9 cellular contexts compared by ENCODE assay signal in the genomic region with DNA sequence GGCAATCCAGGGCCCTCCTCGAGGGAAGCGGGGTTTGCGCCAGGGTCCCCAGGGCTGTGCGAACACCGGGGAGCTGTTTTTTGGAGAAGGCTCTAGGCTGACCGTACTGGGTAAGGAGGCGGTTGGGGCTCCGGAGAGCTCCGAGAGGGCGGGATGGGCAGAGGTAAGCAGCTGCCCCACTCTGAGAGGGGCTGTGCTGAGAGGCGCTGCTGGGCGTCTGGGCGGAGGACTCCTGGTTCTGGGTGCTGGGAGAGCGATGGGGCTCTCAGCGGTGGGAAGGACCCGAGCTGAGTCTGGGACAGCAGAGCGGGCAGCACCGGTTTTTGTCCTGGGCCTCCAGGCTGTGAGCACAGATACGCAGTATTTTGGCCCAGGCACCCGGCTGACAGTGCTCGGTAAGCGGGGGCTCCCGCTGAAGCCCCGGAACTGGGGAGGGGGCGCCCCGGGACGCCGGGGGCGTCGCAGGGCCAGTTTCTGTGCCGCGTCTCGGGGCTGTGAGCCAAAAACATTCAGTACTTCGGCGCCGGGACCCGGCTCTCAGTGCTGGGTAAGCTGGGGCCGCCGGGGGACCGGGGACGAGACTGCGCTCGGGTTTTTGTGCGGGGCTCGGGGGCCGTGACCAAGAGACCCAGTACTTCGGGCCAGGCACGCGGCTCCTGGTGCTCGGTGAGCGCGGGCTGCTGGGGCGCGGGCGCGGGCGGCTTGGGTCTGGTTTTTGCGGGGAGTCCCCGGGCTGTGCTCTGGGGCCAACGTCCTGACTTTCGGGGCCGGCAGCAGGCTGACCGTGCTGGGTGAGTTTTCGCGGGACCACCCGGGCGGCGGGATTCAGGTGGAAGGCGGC. TPM values are rescaled to one million over a fixed set of nuclear protein-coding genes. Genes with fewer than 3 reads are reported as not detected.
A peak's percentile ranks its signal among the peaks of the same experiment; 100 is the strongest.
DNase-seq lines count a peak whose midpoint lies in the region; ATAC-seq and TF ChIP-seq lines count a peak whose summit lies in the region.
"Had no signal": no experiment of that assay in that cellular context is flagged by ENCODE, and none has a peak within 500 bp of the region (broad histone marks: within the 10 kb centered on the region; RNA-seq: fewer than 3 reads in every experiment).

No MANE protein-coding gene starts in this region.

- TF ChIP-seq POLR2A in Peyer's patch (IDR thresholded peaks at IDR 0.05): no peak

- TF ChIP-seq CTCF in Peyer's patch (IDR thresholded peaks at IDR 0.05) (no peak), fibroblast of pulmonary artery (IDR thresholded peaks at IDR 0.05; ENCODE audit: low read length, missing control alignments) (no peak)

- in situ Hi-C loops in G401 (cut with HindIII; ENCODE audit: low sequenced_read_pairs): no loop called here

- H3K36me3 ChIP-seq in Peyer's patch: no peaks in the 10 kb centered on the region

- peak; percentile 43 for ATAC-seq in GM21576 (IDR thresholded peaks at IDR 0.05; ENCODE audit: unreplicated experiment)

- peak overlapping the region; percentile 48 to 74 (median 56) for H3K4me3 ChIP-seq in Peyer's patch
- H3K4me3 ChIP-seq in fibroblast of pulmonary artery (replicated peaks; ENCODE audit: low read depth, low read length): peak overlapping the region; percentile 26

- peak; percentile 15 for DNase-seq in G401 (ENCODE audit: low spot score)
- peak in 1 of 3 donors; percentile 45 for DNase-seq in Peyer's patch
- DNase-seq in fibroblast of pulmonary artery (ENCODE audit: low read depth): no peak
- DNase-seq in retina: peak; percentile 63
- no peak for DNase-seq in stimulated activated CD4-positive, alpha-beta T cell treated with anti-CD3 and anti-CD28 coated beads, Interleukin-4, amount 100 ng/mL, for 4 hours
- DNase-seq in DMS53 treated with DMSO at 0.1 percent for 48 hours (lab: John Stamatoyannopoulos, UW; ENCODE audit: unreplicated experiment): no peak
- no peak for DNase-seq in NCI-H1048 (lab: John Stamatoyannopoulos, UW)

- H3K4me1 ChIP-seq in Peyer's patch: peaks cover 0 to 14% (median 4%) of the 10 kb centered on the region in 4 donors

- peak overlapping the region; percentile 78 to 97 (median 90) for H3K27ac ChIP-seq in Peyer's patch

- no peaks in the 10 kb centered on the region for H3K9me3 ChIP-seq in Peyer's patch

- H3K27me3 ChIP-seq in Peyer's patch: peaks cover 0 to 19% of the 10 kb centered on the region in 2 donors

RNA-seq across cellular contexts. Expression of gene PRSS2, which starts 26.0 kb away (rescaled TPM):
- not detected in 2 replicates for total RNA-seq in G401 (2014; rRNA removed; shearing (Covaris generic))
- 100 to 1,000 TPM in 3 of 4 donors, 10 to 100 TPM in 1; 29.7 to 243 (median 208) TPM for total RNA-seq in Peyer's patch
- total RNA-seq: fibroblast of lung had no signal

RNA-seq across cellular contexts. Expression of gene PRSS1, which starts 47.4 kb away (rescaled TPM):
- total RNA-seq in G401 (2014; rRNA removed; shearing (Covaris generic)): not detected in 2 replicates
- total RNA-seq in Peyer's patch: not detected
- total RNA-seq: fibroblast of lung had no signal

RNA-seq across cellular contexts. Expression of gene EPHB6, which starts 58.2 kb away (rescaled TPM):
- total RNA-seq in G401 (2014; rRNA removed; shearing (Covaris generic)): not detected in 2 replicates
- total RNA-seq in Peyer's patch: 10 to 100 TPM in 1 of 4 donors, 1 to 10 TPM in 2, under 1 TPM in 1; 0.53 to 19.0 (median 5.5) TPM

Comparison
In these comparisons a context has a peak if more than half of its experiments do, and no peak if none do; other contexts are left out.
1. DNase-seq: peak in G401 (single experiment) and retina (single experiment); none in fibroblast of pulmonary artery (single experiment), stimulated activated CD4-positive, alpha-beta T cell treated with anti-CD3 and anti-CD28 coated beads, Interleukin-4, amount 100 ng/mL, for 4 hours (0 of 2), DMS53 treated with DMSO at 0.1 percent for 48 hours (single experiment) and NCI-H1048 (single experiment).
2. RNA of gene PRSS2, which starts 26.0 kb away (total RNA-seq): 29.7 to 243 TPM in Peyer's patch; not detected in G401; every median in the first group is over 10 times any median in the second.